ENCODE assay signal across 22 cellular contexts in the genomic region with DNA sequence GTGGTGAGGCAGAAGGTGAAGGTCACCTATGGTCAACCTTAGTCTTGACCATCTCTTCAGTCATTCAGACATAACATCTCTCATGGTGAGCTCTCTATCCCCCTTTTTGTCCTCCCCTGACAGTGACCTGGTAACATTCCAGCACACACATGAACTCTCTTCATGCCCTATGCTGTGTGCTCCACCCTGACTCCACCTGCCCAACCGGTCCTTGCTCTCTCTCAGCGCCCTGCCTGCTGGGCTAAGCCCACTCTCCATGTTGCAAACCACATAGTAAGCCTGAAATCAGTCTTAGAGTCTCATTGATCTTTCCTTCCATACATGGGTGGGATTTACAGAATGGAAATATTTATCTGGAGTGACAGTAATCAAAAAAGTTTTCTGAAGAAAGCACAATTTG. TPM values are rescaled to one million over a fixed set of nuclear protein-coding genes. Genes with fewer than 3 reads are reported as not detected.
DNase-seq lines count a peak whose midpoint lies in the region; ATAC-seq and TF ChIP-seq lines count a peak whose summit lies in the region.
"Had no signal": no experiment of that assay in that cellular context is flagged by ENCODE, and none has a peak within 500 bp of the region (broad histone marks: within the 10 kb centered on the region; RNA-seq: fewer than 3 reads in every experiment).

No MANE protein-coding gene starts in this region.

- no peak overlapping the region for H2BK15ac ChIP-seq in neuronal stem cell (ENCODE audit: low read length)

- 30 to 69% methylated on average over 2 of the region's 2 CpGs for whole genome bisulfite sequencing in lower leg skin, 2 donors
- WGBS in neuronal stem cell (ENCODE audit: extremely low coverage in 2 of 2, insufficient read length in 2 of 2, insufficient replicate concordance in 1 of 2), 2 donors: no CpG with 5 or more reads among the region's 2 CpGs

- H3K27me3 Mint-ChIP-seq in type B pancreatic cell: peaks cover 4% of the 10 kb centered on the region
- H3K27me3 Mint-ChIP-seq: B cell; CD4-positive, alpha-beta T cell had no signal

- H3K36me3 ChIP-seq in colonic mucosa: no peaks in the 10 kb centered on the region
- H3K36me3 ChIP-seq in neuronal stem cell (replicated peaks in 1 of 2; ENCODE audit: control insufficient read depth in 2 of 2, insufficient read depth in 2 of 2, low read length in 2 of 2): no peaks in the 10 kb centered on the region

- H3K4me3 ChIP-seq in colonic mucosa (no peak overlapping the region), lower leg skin (ENCODE audit: low read depth, poor library complexity, severe bottlenecking) (no peak overlapping the region), neuronal stem cell (ENCODE audit: low read length in 2 of 2) (no peak overlapping the region)
- H3K4me3 ChIP-seq: A549; BLaER1 treated with 17β-estradiol and CSF1 and Interleukin-3, amounts not matched to agents 10 nM and 100 nM had no signal

- H3K9ac ChIP-seq in colonic mucosa (ENCODE audit: low read depth in 2 of 2, low read length in 2 of 2) (no peak overlapping the region), neuronal stem cell (ENCODE audit: low read depth, low read length, poor library complexity) (peak overlapping the region; percentile 24)
- H3K9ac ChIP-seq: BLaER1 treated with 17β-estradiol and CSF1 and Interleukin-3, amounts not matched to agents 10 nM and 100 nM had no signal

- no peak overlapping the region for H2BK12ac ChIP-seq in neuronal stem cell (ENCODE audit: low read length)

- no peak overlapping the region for H3K27ac ChIP-seq in colonic mucosa
- H3K27ac ChIP-seq in neuronal stem cell (replicated peaks; ENCODE audit: low read length): no peak overlapping the region
- H3K27ac ChIP-seq: 22Rv1; A549; BLaER1 treated with 17β-estradiol and CSF1 and Interleukin-3, amounts not matched to agents 10 nM and 100 nM; C4-2B had no signal

- no peak overlapping the region for H2AFZ ChIP-seq in neuronal stem cell (ENCODE audit: low read length)

- H3K4me2 ChIP-seq in neuronal stem cell (ENCODE audit: insufficient read depth, low read length, poor library complexity, severe bottlenecking): no peak overlapping the region
- H3K4me2 ChIP-seq: A549 had no signal

- intact Hi-C loops in colonic mucosa (cut with DNase I) (no loop called here), lower leg skin (cut with DNase I; ENCODE audit: low total_unique reads) (loop anchor here (5.0 kb wide), 1 partner anchor 822 kb away; no protein-coding TSS in a partner anchor)

- H3K9me3 ChIP-seq in colonic mucosa (no peaks in the 10 kb centered on the region), neuronal stem cell (replicated peaks in 1 of 2; ENCODE audit: control insufficient read depth in 2 of 2, insufficient read depth in 1 of 2, low read depth in 1 of 2, low read length in 2 of 2) (no peaks in the 10 kb centered on the region)
- H3K9me3 ChIP-seq: A549, Caco-2 had no signal

- no peak for TF ChIP-seq POLR2A in lower leg skin (IDR thresholded peaks at IDR 0.05)

- H3K4ac ChIP-seq in neuronal stem cell (ENCODE audit: low read length): no peak overlapping the region

- no peak overlapping the region for H4K8ac ChIP-seq in neuronal stem cell (ENCODE audit: low read depth, low read length)

- H4K91ac ChIP-seq in neuronal stem cell (ENCODE audit: low read depth, low read length, poor library complexity): no peak overlapping the region

- no peaks in the 10 kb centered on the region for H3K36me3 Mint-ChIP-seq in type B pancreatic cell
- H3K36me3 Mint-ChIP-seq: CD8-positive, alpha-beta T cell had no signal

- H3K27me3 ChIP-seq in colonic mucosa: no peaks in the 10 kb centered on the region
- H3K27me3 ChIP-seq in neuronal stem cell (ENCODE audit: control insufficient read depth in 3 of 3, insufficient read depth in 3 of 3, low read depth in 1 of 3, low read length in 3 of 3): peaks cover 0 to 3% (median 0%) of the 10 kb centered on the region in 3 experiments
- H3K27me3 ChIP-seq: BLaER1 treated with 17β-estradiol and CSF1 and Interleukin-3, amounts not matched to agents 10 nM and 100 nM had no signal

- no peak for TF ChIP-seq CTCF in colonic mucosa (IDR thresholded peaks at IDR 0.05)
- no peak for TF ChIP-seq CTCF in lower leg skin (IDR thresholded peaks at IDR 0.05)
- TF ChIP-seq CTCF in type B pancreatic cell (conservative IDR thresholded peaks at IDR 0.05): no peak

- DNase-seq in colonic mucosa (peak; percentile 4), lower leg skin (ENCODE audit: low spot score in 2 of 2) (peak; percentile 8 to 45), neuronal stem cell (ENCODE audit: low spot score) (no peak), type B pancreatic cell (ENCODE audit: extremely low spot score, unreplicated experiment) (peak; percentile 39), NCI-H1694 (lab: John Stamatoyannopoulos, UW) (no peak), inferior parietal cortex (ENCODE audit: extremely low spot score) (no peak), NCI-H510A treated with DMSO at 0.1 percent for 48 hours (lab: John Stamatoyannopoulos, UW) (no peak)
- DNase-seq: AML-193; Caco-2; Calu3; CD4-positive, alpha-beta T cell; DMS79 treated with DMSO at 0.1 percent for 48 hours; GF-D8 had no signal

- H3K18ac ChIP-seq in neuronal stem cell (ENCODE audit: low read length): no peak overlapping the region

- no peak overlapping the region for H3K27ac Mint-ChIP-seq in type B pancreatic cell
- H3K27ac Mint-ChIP-seq: B cell; CD4-positive, alpha-beta T cell; CD8-positive, alpha-beta T cell had no signal

- no peaks in the 10 kb centered on the region for H3K4me1 Mint-ChIP-seq in type B pancreatic cell (ENCODE audit: unreplicated experiment)
- H3K4me1 Mint-ChIP-seq: B cell had no signal

- H3K14ac ChIP-seq in neuronal stem cell (ENCODE audit: low read length): no peak overlapping the region

- no peak overlapping the region for H3K23ac ChIP-seq in neuronal stem cell (ENCODE audit: low read depth, low read length, poor library complexity)

- no peak overlapping the region for H2BK120ac ChIP-seq in neuronal stem cell (ENCODE audit: low read depth, low read length)

- H3K4me3 Mint-ChIP-seq in type B pancreatic cell: peak overlapping the region; percentile 61
- H3K4me3 Mint-ChIP-seq: B cell; CD4-positive, alpha-beta T cell; CD8-positive, alpha-beta T cell had no signal

- H2BK5ac ChIP-seq in neuronal stem cell (ENCODE audit: low read length): no peak overlapping the region

- ATAC-seq in HG02981 (IDR thresholded peaks at IDR 0.05; ENCODE audit: unreplicated experiment): no peak
- ATAC-seq: A549; CD8-positive, alpha-beta T cell had no signal

- H3K4me1 ChIP-seq in colonic mucosa (no peaks in the 10 kb centered on the region), neuronal stem cell (ENCODE audit: control insufficient read depth in 2 of 2, insufficient read depth in 1 of 2, low read depth in 1 of 2, low read length in 2 of 2) (no peaks in the 10 kb centered on the region)
- H3K4me1 ChIP-seq: A549, Caco-2 had no signal

- H2AK5ac ChIP-seq in neuronal stem cell (ENCODE audit: low read depth, low read length): no peak overlapping the region

- no peaks in the 10 kb centered on the region for H3K79me1 ChIP-seq in neuronal stem cell (ENCODE audit: low read depth, low read length)

- H3K9me3 Mint-ChIP-seq in type B pancreatic cell: no peaks in the 10 kb centered on the region
- H3K9me3 Mint-ChIP-seq: CD4-positive, alpha-beta T cell; CD8-positive, alpha-beta T cell had no signal

RNA-seq across cellular contexts. Expression of gene MARCO, which starts 52.8 kb away (rescaled TPM):
- 1 to 10 TPM in 1 of 2 donors, under 1 TPM in 1; 0.77 to 3.7 TPM for total RNA-seq in colonic mucosa
- total RNA-seq in lower leg skin: 1 to 10 TPM in 3 of 4 donors, under 1 TPM in 1; 0.91 to 6.7 (median 1.6) TPM
- polyA plus RNA-seq in neuronal stem cell (2013, experiment 1 of 2): not detected
- not detected for polyA plus RNA-seq in neuronal stem cell (2013, experiment 2 of 2)
- total RNA-seq in type B pancreatic cell (ENCODE audit: low replicate concordance): 1.1 and 1.6 TPM in 2 replicates
- total RNA-seq: A172; B cell; Calu3; CD8-positive, alpha-beta T cell had no signal
- polyA plus RNA-seq: BJ had no signal

Comparison
In these comparisons a context has a peak if more than half of its experiments do, and no peak if none do; other contexts are left out.
1. DNase-seq: peak in colonic mucosa (single experiment), lower leg skin (2 of 2) and type B pancreatic cell (single experiment); none in neuronal stem cell (single experiment), NCI-H1694 (single experiment), inferior parietal cortex (single experiment) and NCI-H510A treated with DMSO at 0.1 percent for 48 hours (single experiment).